Comparison of ENCODE assay signal across 17 cellular contexts in genomic region chr13:84706004-84706710, GRCh38.
A peak's percentile ranks its signal among the peaks of the same experiment; 100 is the strongest.
DNase-seq lines count a peak whose midpoint lies in the region; ATAC-seq, FAIRE-seq and TF ChIP-seq lines count a peak whose summit lies in the region.
"Had no signal": no experiment of that assay in that cellular context is flagged by ENCODE, and none has a peak within 500 bp of the region (broad histone marks: within the 10 kb centered on the region; RNA-seq: fewer than 3 reads in every experiment).

No MANE protein-coding gene starts in this region.

- no peak overlapping the region for H3K4me3 ChIP-seq in SK-N-SH (ENCODE audit: low read depth in 2 of 2, low read length in 1 of 2)
- H3K4me3 ChIP-seq: GM12878 had no signal

- no peak for TF ChIP-seq POLR2A in H54 (IDR thresholded peaks at IDR 0.05; ENCODE audit: low read depth, low read length)

- no peaks in the 10 kb centered on the region for H3K9me3 ChIP-seq in SK-N-SH

- peak; percentile 6 for FAIRE-seq in H54 (lab: Jason Lieb, UNC)
- FAIRE-seq: GM12878, HepG2 had no signal

- H3K4me1 ChIP-seq in SK-N-SH (ENCODE audit: control insufficient read depth in 1 of 2, insufficient read depth in 2 of 2, low read depth in 1 of 2, low read length in 1 of 2), result no peaks in the 10 kb centered on the region

- no peak for TF ChIP-seq EP300 in SK-N-SH (IDR thresholded peaks at IDR 0.05; ENCODE audit: borderline replicate concordance in 1 of 2, low read depth in 1 of 2, low read length in 1 of 2)

- WGBS in SK-N-SH (ENCODE audit: low lambda C conversion rate), result 56% methylated on average over 2 of the region's 2 CpGs

- no peaks in the 10 kb centered on the region for H3K4me1 Mint-ChIP-seq in activated T-helper 17 cell treated with anti-CD3 and anti-CD28 coated beads, Interleukin-2, amount 50 U/mL, for 72 hours
- H3K4me1 Mint-ChIP-seq in activated CD4-positive, alpha-beta memory T cell treated with anti-CD3 and anti-CD28 coated beads for 36 hours (ENCODE audit: low read depth), result no peaks in the 10 kb centered on the region
- H3K4me1 Mint-ChIP-seq in chondrocyte (ENCODE audit: low read depth), result peaks cover 20% of the 10 kb centered on the region

- H3K9ac ChIP-seq in SK-N-SH, result no peak overlapping the region
- H3K9ac ChIP-seq: KMS-11 had no signal

- CTCF ChIA-PET in SK-N-SH (lab: Yijun Ruan, JAX), result interaction anchor here (0.9 kb wide), 1 partner anchor 14 kb away, joined by 3 read pairs; no protein-coding TSS in a partner anchor
- CTCF ChIA-PET in activated CD4-positive, alpha-beta memory T cell treated with anti-CD3 and anti-CD28 coated beads for 36 hours (lab: Charles Lee), result no interaction called here

- H3K27me3 Mint-ChIP-seq in activated T-helper 17 cell treated with anti-CD3 and anti-CD28 coated beads, Interleukin-2, amount 50 U/mL, for 72 hours, result no peaks in the 10 kb centered on the region
- no peaks in the 10 kb centered on the region for H3K27me3 Mint-ChIP-seq in activated CD4-positive, alpha-beta memory T cell treated with anti-CD3 and anti-CD28 coated beads for 36 hours
- no peaks in the 10 kb centered on the region for H3K27me3 Mint-ChIP-seq in chondrocyte (ENCODE audit: low read depth)

- peak; percentile 14 for DNase-seq in SK-N-SH
- DNase-seq in H54 (ENCODE audit: insufficient read length, low spot score), result no peak
- DNase-seq in NAMALWA (ENCODE audit: low spot score), result peak; percentile 11
- no peak for DNase-seq in globus pallidus (ENCODE audit: low spot score)
- DNase-seq in activated CD4-positive, alpha-beta memory T cell treated with anti-CD3 and anti-CD28 coated beads for 36 hours, result no peak
- no peak for DNase-seq in chondrocyte (ENCODE audit: low spot score)
- DNase-seq: GDM1, NCI-H187 treated with DMSO at 0.1 percent for 48 hours, NCI-H2171 treated with DMSO at 0.1 percent for 48 hours, NCI-H748 treated with DMSO at 0.1 percent for 48 hours, Right ventricle myocardium superior had no signal

- TF ChIP-seq RAD21 in SK-N-SH (IDR thresholded peaks at IDR 0.05; ENCODE audit: low read length), result no peak

- no peaks in the 10 kb centered on the region for H3K79me2 ChIP-seq in SK-N-SH (ENCODE audit: insufficient read depth)

- no peaks in the 10 kb centered on the region; the same call in 1 of the 2 replicates for H3K9me2 ChIP-seq in SK-N-SH

- intact Hi-C loops in activated CD4-positive, alpha-beta memory T cell treated with anti-CD3 and anti-CD28 coated beads for 36 hours (cut with micrococcal nuclease), result no loop called here

- H3K4me2 ChIP-seq in SK-N-SH, result no peak overlapping the region
- H3K4me2 ChIP-seq: KMS-11 had no signal

- TF ChIP-seq CTCF in SK-N-SH (IDR thresholded peaks at IDR 0.05) (no peak), chondrocyte (IDR thresholded peaks at IDR 0.05) (no peak)

- POLR2A ChIA-PET in SK-N-SH (lab: Yijun Ruan, JAX), result no interaction called here
- POLR2A ChIA-PET in activated CD4-positive, alpha-beta memory T cell treated with anti-CD3 and anti-CD28 coated beads for 36 hours (lab: Charles Lee), result no interaction called here

- peaks cover 4% of the 10 kb centered on the region for H3F3A ChIP-seq in SK-N-SH (replicated peaks; ENCODE audit: insufficient read depth)

- no peak overlapping the region for H2AFZ ChIP-seq in SK-N-SH (ENCODE audit: low read depth)

- no peak overlapping the region for H3K27ac Mint-ChIP-seq in activated T-helper 17 cell treated with anti-CD3 and anti-CD28 coated beads, Interleukin-2, amount 50 U/mL, for 72 hours
- no peak overlapping the region for H3K27ac Mint-ChIP-seq in activated CD4-positive, alpha-beta memory T cell treated with anti-CD3 and anti-CD28 coated beads for 36 hours
- H3K27ac Mint-ChIP-seq in chondrocyte (ENCODE audit: unreplicated experiment), result no peak overlapping the region

- no peak overlapping the region for H3K27ac ChIP-seq in SK-N-SH (ENCODE audit: low read depth in 2 of 2, low read length in 1 of 2)
- H3K27ac ChIP-seq: C4-2B, KMS-11 had no signal

- ATAC-seq in SK-N-SH treated with all-trans-retinoic acid at 6 μM for 48 hours, result no peak
- peak; percentile 64 for ATAC-seq in activated T-helper 17 cell treated with anti-CD3 and anti-CD28 coated beads, Interleukin-2, amount 50 U/mL, for 72 hours (replicated peaks)
- ATAC-seq: GM12878, HepG2 had no signal

- no peaks in the 10 kb centered on the region for H3K27me3 ChIP-seq in SK-N-SH (ENCODE audit: insufficient read depth)

- H3K36me3 ChIP-seq in SK-N-SH (replicated peaks in 1 of 2; ENCODE audit: control insufficient read depth in 1 of 2, insufficient read depth in 2 of 2, low read length in 1 of 2), result no peaks in the 10 kb centered on the region

- no peaks in the 10 kb centered on the region for H4K20me1 ChIP-seq in SK-N-SH (ENCODE audit: insufficient read depth)

- no peak overlapping the region for H3K4me3 Mint-ChIP-seq in activated T-helper 17 cell treated with anti-CD3 and anti-CD28 coated beads, Interleukin-2, amount 50 U/mL, for 72 hours
- no peak overlapping the region for H3K4me3 Mint-ChIP-seq in activated CD4-positive, alpha-beta memory T cell treated with anti-CD3 and anti-CD28 coated beads for 36 hours
- H3K4me3 Mint-ChIP-seq in chondrocyte (ENCODE audit: unreplicated experiment), result no peak overlapping the region

- H3K36me3 Mint-ChIP-seq in activated T-helper 17 cell treated with anti-CD3 and anti-CD28 coated beads, Interleukin-2, amount 50 U/mL, for 72 hours (ENCODE audit: low read depth), result no peaks in the 10 kb centered on the region
- H3K36me3 Mint-ChIP-seq in activated CD4-positive, alpha-beta memory T cell treated with anti-CD3 and anti-CD28 coated beads for 36 hours, result no peaks in the 10 kb centered on the region
- H3K36me3 Mint-ChIP-seq in chondrocyte (ENCODE audit: low read depth), result no peaks in the 10 kb centered on the region

- H3K9me3 Mint-ChIP-seq in activated T-helper 17 cell treated with anti-CD3 and anti-CD28 coated beads, Interleukin-2, amount 50 U/mL, for 72 hours, result no peaks in the 10 kb centered on the region
- peaks cover 2% of the 10 kb centered on the region for H3K9me3 Mint-ChIP-seq in activated CD4-positive, alpha-beta memory T cell treated with anti-CD3 and anti-CD28 coated beads for 36 hours
- no peaks in the 10 kb centered on the region for H3K9me3 Mint-ChIP-seq in chondrocyte (ENCODE audit: low read depth)

TF ChIP-seq in SK-N-SH, 30 proteins besides CTCF, POLR2A, EP300 and RAD21:
- TF ChIP-seq MEF2A (IDR thresholded peaks at IDR 0.05; ENCODE audit: borderline replicate concordance, low read depth), result no peak
TF ChIP-seq in SK-N-SH: peak in this region for 0.

TF ChIP-seq in SK-N-SH treated with all-trans-retinoic acid at 6 μM for 48 hours, 23 proteins besides CTCF, POLR2A, EP300 and RAD21 (continues in another document):
- TF ChIP-seq, protein P1, sequence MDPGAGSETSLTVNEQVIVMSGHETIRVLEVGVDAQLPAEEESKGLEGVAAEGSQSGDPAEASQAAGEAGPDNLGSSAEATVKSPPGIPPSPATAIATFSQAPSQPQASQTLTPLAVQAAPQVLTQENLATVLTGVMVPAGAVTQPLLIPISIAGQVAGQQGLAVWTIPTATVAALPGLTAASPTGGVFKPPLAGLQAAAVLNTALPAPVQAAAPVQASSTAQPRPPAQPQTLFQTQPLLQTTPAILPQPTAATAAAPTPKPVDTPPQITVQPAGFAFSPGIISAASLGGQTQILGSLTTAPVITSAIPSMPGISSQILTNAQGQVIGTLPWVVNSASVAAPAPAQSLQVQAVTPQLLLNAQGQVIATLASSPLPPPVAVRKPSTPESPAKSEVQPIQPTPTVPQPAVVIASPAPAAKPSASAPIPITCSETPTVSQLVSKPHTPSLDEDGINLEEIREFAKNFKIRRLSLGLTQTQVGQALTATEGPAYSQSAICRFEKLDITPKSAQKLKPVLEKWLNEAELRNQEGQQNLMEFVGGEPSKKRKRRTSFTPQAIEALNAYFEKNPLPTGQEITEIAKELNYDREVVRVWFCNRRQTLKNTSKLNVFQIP (CRISPR knock-in tag; IDR thresholded peaks at IDR 0.05; ENCODE audit: borderline replicate concordance, low read depth), result no peak
- no peak for TF ChIP-seq TCF4 (CRISPR knock-in tag; IDR thresholded peaks at IDR 0.05; ENCODE audit: borderline replicate concordance)
- no peak for TF ChIP-seq RARB (CRISPR knock-in tag; IDR thresholded peaks at IDR 0.05)
- no peak for TF ChIP-seq CSRNP3 (CRISPR knock-in tag; IDR thresholded peaks at IDR 0.05)
- no peak for TF ChIP-seq CREB5 (CRISPR knock-in tag; IDR thresholded peaks at IDR 0.05; ENCODE audit: low read depth)

Comparison
In these comparisons a context has a peak if more than half of its experiments do, and no peak if none do; other contexts are left out.
1. DNase-seq: peak in SK-N-SH (single experiment) and NAMALWA (single experiment); none in H54 (single experiment), globus pallidus (single experiment), activated CD4-positive, alpha-beta memory T cell treated with anti-CD3 and anti-CD28 coated beads for 36 hours (single experiment) and chondrocyte (single experiment).